ENCODE assay signal across 9 cellular contexts in the genomic region with DNA sequence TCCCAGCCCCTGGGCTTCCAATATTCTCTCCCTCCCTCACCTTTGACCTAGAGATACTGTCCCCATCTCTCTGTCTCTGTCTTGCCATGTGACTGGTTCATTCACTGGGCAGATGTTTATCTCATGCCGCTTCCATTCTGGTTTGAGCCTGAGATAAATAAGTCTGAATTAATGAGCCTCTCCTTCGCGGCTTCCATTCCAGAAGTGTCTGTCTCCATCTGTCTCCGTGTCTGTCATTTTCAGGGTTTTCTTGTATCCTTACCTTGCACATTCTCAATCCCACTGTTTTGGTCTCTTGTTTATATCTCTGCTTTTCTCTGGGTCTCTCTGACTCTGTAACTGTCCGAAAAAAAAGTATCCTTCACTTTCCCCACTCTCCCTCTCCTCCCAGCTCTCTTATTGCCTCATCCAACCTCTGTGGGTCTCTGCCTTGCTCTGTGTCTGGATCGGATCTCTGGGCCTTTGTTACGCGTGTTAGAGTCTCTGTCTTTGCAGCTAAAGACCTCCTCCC. TPM values are rescaled to one million over a fixed set of nuclear protein-coding genes. Genes with fewer than 3 reads are reported as not detected.
DNase-seq lines count a peak whose midpoint lies in the region; ATAC-seq and TF ChIP-seq lines count a peak whose summit lies in the region.
"Had no signal": no experiment of that assay in that cellular context is flagged by ENCODE, and none has a peak within 500 bp of the region (broad histone marks: within the 10 kb centered on the region; RNA-seq: fewer than 3 reads in every experiment).

No MANE protein-coding gene starts in this region.

- TF ChIP-seq CTCF in AG09309 (IDR thresholded peaks at IDR 0.05; ENCODE audit: control insufficient read depth, insufficient read depth, low read depth, low read length, missing control alignments) (no peak), KMS-11 (conservative IDR thresholded peaks at IDR 0.05; ENCODE audit: low read depth, low read length) (no peak), cardiac fibroblast (IDR thresholded peaks at IDR 0.05; ENCODE audit: low read depth, low read length) (no peak)

- H3K4me3 ChIP-seq in AG09309 (ENCODE audit: control insufficient read depth, low read depth, low read length) (peak overlapping the region; percentile 27), KMS-11 (IDR thresholded peaks at IDR 0.05; ENCODE audit: insufficient read depth, low read depth, low read length) (peak overlapping the region; percentile 56), cardiac fibroblast (replicated peaks in 1 of 2; ENCODE audit: low read depth in 2 of 2, low read length in 2 of 2) (peak overlapping the region; percentile 9 to 41)

- no peak for DNase-seq in AG09309 (ENCODE audit: low read depth)
- DNase-seq in cardiac fibroblast (ENCODE audit: low read depth in 2 of 2): no peak
- DNase-seq in myocyte (ENCODE audit: low read depth): peak; percentile 31
- DNase-seq in DMS153 (lab: John Stamatoyannopoulos, UW): no peak
- DNase-seq in KG1 (lab: John Stamatoyannopoulos, UW): no peak

- H3K9ac ChIP-seq in KMS-11: peak overlapping the region; percentile 12; the same call in 1 of the 2 replicates

- peak overlapping the region; percentile 87 for H3K4me2 ChIP-seq in KMS-11

- peak overlapping the region; percentile 78 for H2AFZ ChIP-seq in KMS-11 (ENCODE audit: low read depth)

- ATAC-seq in GM18873 (IDR thresholded peaks at IDR 0.05; ENCODE audit: low FRiP score, unreplicated experiment) (no peak), GM19397 (IDR thresholded peaks at IDR 0.05; ENCODE audit: unreplicated experiment) (no peak)

- H3K79me2 ChIP-seq in KMS-11 (ENCODE audit: insufficient read depth, low read depth): peaks cover 17% of the 10 kb centered on the region

- H3K4me1 ChIP-seq in KMS-11 (ENCODE audit: low read depth, poor library complexity, severe bottlenecking): peaks cover 42% of the 10 kb centered on the region

- H3K27me3 ChIP-seq in KMS-11 (ENCODE audit: insufficient read depth, low read depth): no peaks in the 10 kb centered on the region

- H4K20me1 ChIP-seq in KMS-11 (ENCODE audit: insufficient read depth): no peaks in the 10 kb centered on the region

- no peaks in the 10 kb centered on the region for H3K36me3 ChIP-seq in KMS-11 (ENCODE audit: insufficient read depth)

- H3K27ac ChIP-seq in KMS-11: peak overlapping the region; percentile 38; the same call in 1 of the 2 replicates

RNA-seq across cellular contexts. Expression of gene SPHK2, which starts 4.3 kb away (rescaled TPM):
- total RNA-seq in myocyte: 11.0 and 16.5 TPM in 2 replicates
- 13.6 TPM for polyA plus RNA-seq in myocyte (2012)

RNA-seq across cellular contexts. Expression of gene RPL18, which starts 4.6 kb away (rescaled TPM):
- 1,744 and 2,296 TPM in 2 replicates for total RNA-seq in myocyte
- 1,684 TPM for polyA plus RNA-seq in myocyte (2012)

RNA-seq across cellular contexts. Expression of gene FAM83E, which starts 8.7 kb away (rescaled TPM):
- total RNA-seq in myocyte: 5.1 and 7.9 TPM in 2 replicates
- polyA plus RNA-seq in myocyte (2012): 0.77 TPM

RNA-seq across cellular contexts. Expression of gene DBP, which starts 13.6 kb away (rescaled TPM):
- 6.9 and 17.0 TPM in 2 replicates for total RNA-seq in myocyte
- 10.0 TPM for polyA plus RNA-seq in myocyte (2012)

RNA-seq across cellular contexts. Expression of gene SPACA4, which starts 17.1 kb away (rescaled TPM):
- not detected in 2 replicates for total RNA-seq in myocyte
- 0.10 TPM for polyA plus RNA-seq in myocyte (2012)
- total RNA-seq: dermis microvascular lymphatic vessel endothelial cell had no signal
